21 cellular contexts compared by ENCODE assay signal in the genomic region with DNA sequence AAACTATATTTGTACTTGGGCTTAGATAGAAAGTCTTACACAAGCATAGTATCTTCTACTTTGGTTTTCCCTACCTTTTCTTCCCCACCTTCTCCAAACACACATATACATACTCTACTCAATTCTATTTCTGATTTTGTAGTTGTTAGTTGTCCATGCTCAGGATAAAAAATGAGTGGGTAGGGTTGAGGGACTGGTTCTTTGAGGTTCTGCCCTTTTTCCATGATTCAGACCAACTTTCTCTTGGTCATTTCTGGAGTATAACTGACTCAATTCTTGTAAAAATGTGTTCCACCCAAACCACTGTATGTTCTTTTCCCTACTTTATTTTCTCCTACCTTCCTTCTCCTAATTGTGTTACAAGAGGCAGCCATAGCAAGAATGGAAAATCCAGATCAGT. TPM values are rescaled to one million over a fixed set of nuclear protein-coding genes. Genes with fewer than 3 reads are reported as not detected.
"Had no signal": no experiment of that assay in that cellular context is flagged by ENCODE, and none has a peak within 500 bp of the region (broad histone marks: within the 10 kb centered on the region; RNA-seq: fewer than 3 reads in every experiment).

No MANE protein-coding gene starts in this region.

- H3K4me3 Mint-ChIP-seq: nephron had no signal

- H3K9me3 Mint-ChIP-seq: nephron had no signal

- H3K4me1 ChIP-seq: colonic mucosa had no signal

- H3K9me3 ChIP-seq: body of pancreas, colonic mucosa, esophagus squamous epithelium, SJSA1, stomach, thoracic aorta had no signal

- DNase-seq: activated CD4-positive, alpha-beta T cell treated with anti-CD3 and anti-CD28 coated beads, Interleukin-2, amount 50 U/mL, for 1 hour; activated naive CD4-positive, alpha-beta T cell treated with anti-CD3 and anti-CD28 coated beads, Interleukin-2, amount 50 U/mL, for 16 hours; amygdala; body of pancreas; caudate nucleus; colonic mucosa; esophagus squamous epithelium; foreskin fibroblast; hypothalamus; left ventricle myocardium superior; occipital lobe; stimulated activated CD4-positive, alpha-beta T cell treated with anti-CD3 and anti-CD28 coated beads, Interleukin-4, amount 100 ng/mL, for 24 hours; stomach; T-helper 2 cell had no signal

- H3K27ac Mint-ChIP-seq: nephron had no signal

- H3K36me3 ChIP-seq: colonic mucosa had no signal

- ATAC-seq: body of pancreas had no signal

- H3K27me3 ChIP-seq: body of pancreas, colonic mucosa, esophagus squamous epithelium, SJSA1, stomach had no signal

- H3K4me3 ChIP-seq: body of pancreas, colonic mucosa, esophagus squamous epithelium, SJSA1, stomach, thoracic aorta had no signal

- H3K27ac ChIP-seq: body of pancreas, colonic mucosa, esophagus squamous epithelium, SJSA1, stomach, thoracic aorta had no signal

RNA-seq across cellular contexts. Expression of a gene that starts 3.3 kb away (rescaled TPM):
- total RNA-seq: body of pancreas, colonic mucosa, esophagus squamous epithelium, kidney epithelial cell, left ventricle myocardium superior, mesenteric fat pad, posterior vena cava, SJSA1, stomach, thoracic aorta, ureter had no signal
- polyA plus RNA-seq: stomach had no signal

RNA-seq across cellular contexts. Expression of a gene that starts 54.6 kb away (rescaled TPM):
- total RNA-seq: SJSA1 had no signal
